In genomic region chr16:85746431-85747227, GRCh38 we compare ENCODE assay signal across 11 cellular contexts. TPM values are rescaled to one million over a fixed set of nuclear protein-coding genes. Genes with fewer than 3 reads are reported as not detected.
DNase-seq lines count a peak whose midpoint lies in the region; ATAC-seq and TF ChIP-seq lines count a peak whose summit lies in the region.
"Had no signal": no experiment of that assay in that cellular context is flagged by ENCODE, and none has a peak within 500 bp of the region (broad histone marks: within the 10 kb centered on the region; RNA-seq: fewer than 3 reads in every experiment).

No MANE protein-coding gene starts in this region.

- ATAC-seq in WTC11 (no peak; the same call in 1 of the 2 replicates), GM19328 (IDR thresholded peaks at IDR 0.05; ENCODE audit: unreplicated experiment) (no peak)
- no peak for ATAC-seq in activated CD4-positive, CD25-positive, alpha-beta regulatory T cell treated with anti-CD3 and anti-CD28 coated beads, Interleukin-2, amount 50 U/mL, for 24 hours

- POLR2A ChIA-PET in HEK293 (lab: Yijun Ruan, JAX), result no interaction called here
- POLR2A ChIA-PET in WTC11 (lab: Charles Lee), result no interaction called here

- no peak overlapping the region for H3K4me3 ChIP-seq in BLaER1 treated with 17β-estradiol and CSF1 and Interleukin-3, amounts not matched to agents 10 nM and 100 nM
- no peak overlapping the region for H3K4me3 ChIP-seq in HEK293 (ENCODE audit: low read depth, low read length)

- no peaks in the 10 kb centered on the region for H3K9me3 ChIP-seq in BLaER1 treated with 17β-estradiol and CSF1 and Interleukin-3, amounts not matched to agents 10 nM and 100 nM (replicated peaks in 1 of 11)
- no peaks in the 10 kb centered on the region for H3K9me3 ChIP-seq in HEK293 (ENCODE audit: control insufficient read depth, insufficient read depth, low read depth, low read length)

- CTCF ChIA-PET in HEK293 (lab: Yijun Ruan, JAX) (interaction anchor here (1.2 to 1.4 kb wide), 2 partner anchors 10 to 28 kb away, joined by 5 to 11 read pairs; no protein-coding TSS in a partner anchor), WTC11 (lab: Charles Lee) (interaction anchor here (0.6 to 1.0 kb wide), 2 partner anchors 31 to 130 kb away, joined by 3 to 6 read pairs; no protein-coding TSS in a partner anchor)

- peak overlapping the region; percentile 16; the same call in 1 of the 2 replicates for H3K27ac Mint-ChIP-seq in WTC11
- H3K27ac Mint-ChIP-seq: activated T-helper 1 cell treated with anti-CD3 and anti-CD28 coated beads, Interleukin-12 subunit alpha, Interleukin-12 subunit beta, Interleukin-2, Interleukin-4 antibody, amounts not matched to agents 30 ng/mL and 10 ng/mL and 1 ng/mL, durations not matched to agents 14 hours and 24 hours and 36 hours had no signal

- peaks cover 12% of the 10 kb centered on the region for H3K27me3 Mint-ChIP-seq in WTC11 (ENCODE audit: low read depth)

- H3K36me3 ChIP-seq in BLaER1 treated with 17β-estradiol and CSF1 and Interleukin-3, amounts not matched to agents 10 nM and 100 nM, result peaks cover 0 to 6% (median 0%) of the 10 kb centered on the region in 11 experiments; a peak in 1 of 22 replicates
- H3K36me3 ChIP-seq in HEK293 (ENCODE audit: control insufficient read depth in 2 of 2, insufficient read depth in 1 of 2, low read length in 2 of 2), result no peaks in the 10 kb centered on the region

- H3K4me1 Mint-ChIP-seq in WTC11, result peaks cover 27% of the 10 kb centered on the region

- no peak for TF ChIP-seq CTCF in HEK293 (tag by site-specific recombination; IDR thresholded peaks at IDR 0.05)
- no peak for TF ChIP-seq CTCF in WTC11 (IDR thresholded peaks at IDR 0.05)

- no peaks in the 10 kb centered on the region for H3K36me3 Mint-ChIP-seq in WTC11

- H3K27ac ChIP-seq in BLaER1 treated with 17β-estradiol and CSF1 and Interleukin-3, amounts not matched to agents 10 nM and 100 nM, result no peak overlapping the region
- H3K27ac ChIP-seq in HEK293 (ENCODE audit: extremely low read depth, low read depth, low read length), result no peak overlapping the region

- peaks cover 23 to 85% (median 64%) of the 10 kb centered on the region in 10 experiments for H3K4me1 ChIP-seq in BLaER1 treated with 17β-estradiol and CSF1 and Interleukin-3, amounts not matched to agents 10 nM and 100 nM
- peaks cover 5% of the 10 kb centered on the region; the same call in 1 of the 2 replicates for H3K4me1 ChIP-seq in HEK293 (ENCODE audit: control insufficient read depth, insufficient read depth, low read length)

- peaks cover 0 to 69% (median 27%) of the 10 kb centered on the region in 11 experiments; a peak in 15 of 22 replicates for H4K20me1 ChIP-seq in BLaER1 treated with 17β-estradiol and CSF1 and Interleukin-3, amounts not matched to agents 10 nM and 100 nM

- peaks cover 0 to 22% (median 0%) of the 10 kb centered on the region in 11 experiments; a peak in 7 of 22 replicates for H3K27me3 ChIP-seq in BLaER1 treated with 17β-estradiol and CSF1 and Interleukin-3, amounts not matched to agents 10 nM and 100 nM

- no peak overlapping the region for H3K9ac ChIP-seq in BLaER1 treated with 17β-estradiol and CSF1 and Interleukin-3, amounts not matched to agents 10 nM and 100 nM

- H3K9me3 Mint-ChIP-seq in WTC11, result no peaks in the 10 kb centered on the region
- H3K9me3 Mint-ChIP-seq: activated T-helper 1 cell treated with anti-CD3 and anti-CD28 coated beads, Interleukin-12 subunit alpha, Interleukin-12 subunit beta, Interleukin-2, Interleukin-4 antibody, amounts not matched to agents 30 ng/mL and 10 ng/mL and 1 ng/mL, durations not matched to agents 14 hours and 24 hours and 36 hours; CD8-positive, alpha-beta memory T cell had no signal

- DNase-seq in WTC11 (ENCODE audit: low spot score) (no peak), islet precursor cell (peak; percentile 79), NCI-H82 treated with DMSO at 0.1 percent for 48 hours (lab: John Stamatoyannopoulos, UW; ENCODE audit: unreplicated experiment) (no peak), DMS114 treated with DMSO at 0.1 percent for 48 hours (lab: John Stamatoyannopoulos, UW; ENCODE audit: unreplicated experiment) (no peak)
- DNase-seq: CD8-positive, alpha-beta memory T cell; nucleus accumbens had no signal

- peak overlapping the region in 10 of 11 experiments; percentile 3 to 100 (median 74); a peak in 19 of 22 replicates for H3K4me2 ChIP-seq in BLaER1 treated with 17β-estradiol and CSF1 and Interleukin-3, amounts not matched to agents 10 nM and 100 nM

- H3K4me3 Mint-ChIP-seq in WTC11, result no peak overlapping the region
- H3K4me3 Mint-ChIP-seq: activated T-helper 1 cell treated with anti-CD3 and anti-CD28 coated beads, Interleukin-12 subunit alpha, Interleukin-12 subunit beta, Interleukin-2, Interleukin-4 antibody, amounts not matched to agents 30 ng/mL and 10 ng/mL and 1 ng/mL, durations not matched to agents 14 hours and 24 hours and 36 hours; CD8-positive, alpha-beta memory T cell had no signal

TF ChIP-seq in HEK293, 187 proteins besides CTCF, POLR2A, EP300 and RAD21:
- no peak for TF ChIP-seq SP3 (tag by site-specific recombination; IDR thresholded peaks at IDR 0.05)
- peak; percentile 58 for TF ChIP-seq ZIC2 (tag by site-specific recombination; IDR thresholded peaks at IDR 0.05)
- TF ChIP-seq GLIS1 (tag by site-specific recombination; IDR thresholded peaks at IDR 0.05), result peak; percentile 87

TF ChIP-seq in WTC11, 78 proteins besides CTCF, POLR2A, EP300 and RAD21:
- no peak for TF ChIP-seq ATF6 (CRISPR knock-in tag; IDR thresholded peaks at IDR 0.05)
- TF ChIP-seq SMAD4 (CRISPR knock-in tag; IDR thresholded peaks at IDR 0.05), result no peak
- no peak for TF ChIP-seq FOXP1 (CRISPR knock-in tag; IDR thresholded peaks at IDR 0.05; ENCODE audit: borderline replicate concordance)
- TF ChIP-seq ZNF423 (CRISPR knock-in tag; IDR thresholded peaks at IDR 0.05), result peak; percentile 80
- TF ChIP-seq NFATC4 (CRISPR knock-in tag; IDR thresholded peaks at IDR 0.05), result no peak
- TF ChIP-seq IRF1 (CRISPR knock-in tag; IDR thresholded peaks at IDR 0.05), result no peak

RNA-seq across cellular contexts. Expression of gene C16orf74, which starts 4.3 kb away (rescaled TPM):
- 6.3 to 8.3 TPM (median 7.9 TPM) in 3 replicates for total RNA-seq in WTC11 (2021)
- total RNA-seq: activated T-helper 1 cell treated with anti-CD3 and anti-CD28 coated beads, Interleukin-12 subunit alpha, Interleukin-12 subunit beta, Interleukin-2, Interleukin-4 antibody, amounts not matched to agents 30 ng/mL and 10 ng/mL and 1 ng/mL, durations not matched to agents 14 hours and 24 hours and 36 hours had no signal

RNA-seq across cellular contexts. Expression of gene EMC8, which starts 52.7 kb away (rescaled TPM):
- 48.0 to 55.2 TPM (median 52.7 TPM) in 3 replicates for total RNA-seq in WTC11 (2021)

RNA-seq across cellular contexts. Expression of gene COX4I1, which starts 52.9 kb away (rescaled TPM):
- 578 to 618 TPM (median 606 TPM) in 3 replicates for total RNA-seq in WTC11 (2021)

RNA-seq across cellular contexts. Expression of gene GINS2, which starts 57.9 kb away (rescaled TPM):
- 35.5 to 38.4 TPM (median 38.0 TPM) in 3 replicates for total RNA-seq in WTC11 (2021)
